In genomic region chr1:93847811-93848288, GRCh38 we compare ENCODE assay signal across 1 cellular context.
TF ChIP-seq lines count a peak whose summit lies in the region.

No MANE protein-coding gene starts in this region.

TF ChIP-seq in HepG2, 621 proteins besides CTCF, POLR2A, EP300 and RAD21 (continued from another document and continues in another):
- TF ChIP-seq ZSCAN12 (CRISPR knock-in tag; IDR thresholded peaks at IDR 0.05) (no peak), ZZZ3 (CRISPR knock-in tag; IDR thresholded peaks at IDR 0.05; ENCODE audit: borderline replicate concordance) (no peak), KAT7 (CRISPR knock-in tag; IDR thresholded peaks at IDR 0.05; ENCODE audit: borderline replicate concordance) (peak; percentile 15; the same call in 1 of the 2 replicates), ZFP90 (CRISPR knock-in tag; IDR thresholded peaks at IDR 0.05; ENCODE audit: borderline replicate concordance) (no peak), HMGA1 (CRISPR knock-in tag; conservative IDR thresholded peaks at IDR 0.05) (no peak), ZNF792 (CRISPR knock-in tag; IDR thresholded peaks at IDR 0.05) (no peak), CSRNP1 (CRISPR knock-in tag; IDR thresholded peaks at IDR 0.05) (no peak), SNAI1 (CRISPR knock-in tag; IDR thresholded peaks at IDR 0.05; ENCODE audit: borderline replicate concordance) (0 out of 2 replicates have a peak, but pooled peaks have one; percentile 30), ZSCAN9 (CRISPR knock-in tag; IDR thresholded peaks at IDR 0.05; ENCODE audit: borderline replicate concordance) (peak; percentile 73; the same call in 1 of the 2 replicates), ZNF616 (CRISPR knock-in tag; IDR thresholded peaks at IDR 0.05; ENCODE audit: low read depth) (0 out of 2 replicates have a peak, but pooled peaks have one; percentile 43), SMAD3 (CRISPR knock-in tag; IDR thresholded peaks at IDR 0.05) (no peak; the same call in 1 of the 2 replicates), ZNF432 (CRISPR knock-in tag; IDR thresholded peaks at IDR 0.05; ENCODE audit: borderline replicate concordance) (no peak), SALL1 (CRISPR knock-in tag; IDR thresholded peaks at IDR 0.05) (peak; percentile 41), TCF7L2 (IDR thresholded peaks at IDR 0.05; ENCODE audit: low read depth, low read length) (no peak), ZNF784 (CRISPR knock-in tag; IDR thresholded peaks at IDR 0.05; ENCODE audit: borderline replicate concordance) (0 out of 2 replicates have a peak, but pooled peaks have one; percentile 15), ZFP91 (CRISPR knock-in tag; IDR thresholded peaks at IDR 0.05; ENCODE audit: borderline replicate concordance) (peak; percentile 78), MBD4 (IDR thresholded peaks at IDR 0.05; ENCODE audit: borderline replicate concordance, low read length) (no peak), HES4 (CRISPR knock-in tag; IDR thresholded peaks at IDR 0.05; ENCODE audit: borderline replicate concordance) (peak; percentile 31; the same call in 1 of the 2 replicates), KMT2B (CRISPR knock-in tag; IDR thresholded peaks at IDR 0.05) (no peak), ELF1 (CRISPR knock-in tag; IDR thresholded peaks at IDR 0.05) (no peak), ATF5 (CRISPR knock-in tag; IDR thresholded peaks at IDR 0.05; ENCODE audit: low read depth) (0 out of 2 replicates have a peak, but pooled peaks have one; percentile 34), ZNF138 (CRISPR knock-in tag; IDR thresholded peaks at IDR 0.05; ENCODE audit: low read depth) (0 out of 2 replicates have a peak, but pooled peaks have one; percentile 16), CBX1 (IDR thresholded peaks at IDR 0.05; ENCODE audit: low read depth) (peak; percentile 10), TSC22D2 (CRISPR knock-in tag; IDR thresholded peaks at IDR 0.05; ENCODE audit: borderline replicate concordance) (0 out of 2 replicates have a peak, but pooled peaks have one; percentile 35), CBFB (CRISPR knock-in tag; IDR thresholded peaks at IDR 0.05) (0 out of 2 replicates have a peak, but pooled peaks have one; percentile 19), STAT5B (CRISPR knock-in tag; IDR thresholded peaks at IDR 0.05) (no peak), CREM (IDR thresholded peaks at IDR 0.05) (no peak), CREM (CRISPR knock-in tag; IDR thresholded peaks at IDR 0.05) (no peak), ZNF782 (CRISPR knock-in tag; IDR thresholded peaks at IDR 0.05; ENCODE audit: borderline replicate concordance) (no peak), MEIS2 (CRISPR knock-in tag; IDR thresholded peaks at IDR 0.05) (no peak), CREB3 (CRISPR knock-in tag; IDR thresholded peaks at IDR 0.05) (0 out of 2 replicates have a peak, but pooled peaks have one; percentile 32), TP53 (CRISPR knock-in tag; conservative IDR thresholded peaks at IDR 0.05) (no peak), ZNF33A (CRISPR knock-in tag; IDR thresholded peaks at IDR 0.05; ENCODE audit: borderline replicate concordance) (peak; percentile 21; the same call in 1 of the 2 replicates), HBP1 (CRISPR knock-in tag; IDR thresholded peaks at IDR 0.05; ENCODE audit: low read depth) (no peak), KAT8 (CRISPR knock-in tag; IDR thresholded peaks at IDR 0.05) (peak; percentile 7; the same call in 1 of the 2 replicates), PAF1 (CRISPR knock-in tag; IDR thresholded peaks at IDR 0.05) (no peak), GTF3A (CRISPR knock-in tag; conservative IDR thresholded peaks at IDR 0.05) (peak; percentile 23; the same call in 1 of the 2 replicates), ZNF607 (CRISPR knock-in tag; IDR thresholded peaks at IDR 0.05; ENCODE audit: borderline replicate concordance) (peak; percentile 42; the same call in 1 of the 2 replicates), SMARCC2 (IDR thresholded peaks at IDR 0.05) (no peak), ZNF609 (CRISPR knock-in tag; IDR thresholded peaks at IDR 0.05; ENCODE audit: borderline replicate concordance) (peak; percentile 53; the same call in 1 of the 2 replicates), ZNF670 (CRISPR knock-in tag; IDR thresholded peaks at IDR 0.05; ENCODE audit: borderline replicate concordance) (0 out of 2 replicates have a peak, but pooled peaks have one; percentile 23), ZNF274 (CRISPR knock-in tag; IDR thresholded peaks at IDR 0.05) (0 out of 2 replicates have a peak, but pooled peaks have one; percentile 36), XRCC5 (optimal IDR thresholded peaks at IDR 0.05; ENCODE audit: low read length) (no peak), ARNTL (CRISPR knock-in tag; IDR thresholded peaks at IDR 0.05) (no peak), HOXA3 (CRISPR knock-in tag; IDR thresholded peaks at IDR 0.05) (peak; percentile 43; the same call in 1 of the 2 replicates), ZNF772 (CRISPR knock-in tag; IDR thresholded peaks at IDR 0.05) (0 out of 2 replicates have a peak, but pooled peaks have one; percentile 10), ZFP36L1 (CRISPR knock-in tag; IDR thresholded peaks at IDR 0.05) (no peak), ZBTB3 (CRISPR knock-in tag; IDR thresholded peaks at IDR 0.05; ENCODE audit: borderline replicate concordance, low read depth) (0 out of 2 replicates have a peak, but pooled peaks have one; percentile 26)
- TF ChIP-seq, protein P1, sequence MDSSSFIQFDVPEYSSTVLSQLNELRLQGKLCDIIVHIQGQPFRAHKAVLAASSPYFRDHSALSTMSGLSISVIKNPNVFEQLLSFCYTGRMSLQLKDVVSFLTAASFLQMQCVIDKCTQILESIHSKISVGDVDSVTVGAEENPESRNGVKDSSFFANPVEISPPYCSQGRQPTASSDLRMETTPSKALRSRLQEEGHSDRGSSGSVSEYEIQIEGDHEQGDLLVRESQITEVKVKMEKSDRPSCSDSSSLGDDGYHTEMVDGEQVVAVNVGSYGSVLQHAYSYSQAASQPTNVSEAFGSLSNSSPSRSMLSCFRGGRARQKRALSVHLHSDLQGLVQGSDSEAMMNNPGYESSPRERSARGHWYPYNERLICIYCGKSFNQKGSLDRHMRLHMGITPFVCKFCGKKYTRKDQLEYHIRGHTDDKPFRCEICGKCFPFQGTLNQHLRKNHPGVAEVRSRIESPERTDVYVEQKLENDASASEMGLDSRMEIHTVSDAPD (CRISPR knock-in tag; IDR thresholded peaks at IDR 0.05), result no peak
- TF ChIP-seq, protein P2, sequence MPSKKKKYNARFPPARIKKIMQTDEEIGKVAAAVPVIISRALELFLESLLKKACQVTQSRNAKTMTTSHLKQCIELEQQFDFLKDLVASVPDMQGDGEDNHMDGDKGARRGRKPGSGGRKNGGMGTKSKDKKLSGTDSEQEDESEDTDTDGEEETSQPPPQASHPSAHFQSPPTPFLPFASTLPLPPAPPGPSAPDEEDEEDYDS (CRISPR knock-in tag; IDR thresholded peaks at IDR 0.05), result no peak
- TF ChIP-seq, protein P3, sequence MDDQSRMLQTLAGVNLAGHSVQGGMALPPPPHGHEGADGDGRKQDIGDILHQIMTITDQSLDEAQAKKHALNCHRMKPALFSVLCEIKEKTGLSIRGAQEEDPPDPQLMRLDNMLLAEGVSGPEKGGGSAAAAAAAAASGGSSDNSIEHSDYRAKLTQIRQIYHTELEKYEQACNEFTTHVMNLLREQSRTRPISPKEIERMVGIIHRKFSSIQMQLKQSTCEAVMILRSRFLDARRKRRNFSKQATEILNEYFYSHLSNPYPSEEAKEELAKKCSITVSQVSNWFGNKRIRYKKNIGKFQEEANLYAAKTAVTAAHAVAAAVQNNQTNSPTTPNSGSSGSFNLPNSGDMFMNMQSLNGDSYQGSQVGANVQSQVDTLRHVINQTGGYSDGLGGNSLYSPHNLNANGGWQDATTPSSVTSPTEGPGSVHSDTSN (CRISPR knock-in tag; IDR thresholded peaks at IDR 0.05; ENCODE audit: borderline replicate concordance), result no peak
